ENCODE assay signal across 25 cellular contexts in genomic region chr2:9406529-9407362, GRCh38. TPM values are rescaled to one million over a fixed set of nuclear protein-coding genes. Genes with fewer than 3 reads are reported as not detected.
A peak's percentile ranks its signal among the peaks of the same experiment; 100 is the strongest.
DNase-seq lines count a peak whose midpoint lies in the region; ATAC-seq and TF ChIP-seq lines count a peak whose summit lies in the region.
"Had no signal": no experiment of that assay in that cellular context is flagged by ENCODE, and none has a peak within 500 bp of the region (broad histone marks: within the 10 kb centered on the region; RNA-seq: fewer than 3 reads in every experiment).

No MANE protein-coding gene starts in this region.

- no peak for DNase-seq in activated CD8-positive, alpha-beta memory T cell treated with anti-CD3 and anti-CD28 coated beads, Interleukin-2, amount 10 ng/mL, durations not matched to agents 7 days and 5 days
- DNase-seq in activated CD8-positive, alpha-beta memory T cell treated with anti-CD3 and anti-CD28 coated beads, Interleukin-2, amount 50 U/mL, for 48 hours, result no peak
- peak in 1 of 2 donors; percentile 24 for DNase-seq in ascending aorta (ENCODE audit: low spot score in 2 of 2)
- DNase-seq in left lobe of liver (ENCODE audit: low spot score), result peak; percentile 16
- DNase-seq in adrenal gland, result no peak
- no peak for DNase-seq in T-helper 1 cell
- DNase-seq in NCI-H774 (lab: John Stamatoyannopoulos, UW), result no peak
- DNase-seq: activated CD4-positive, alpha-beta T cell treated with anti-CD3 and anti-CD28 coated beads for 36 hours; activated CD8-positive, alpha-beta memory T cell treated with anti-CD3 and anti-CD28 coated beads for 24 hours; activated T-cell treated with anti-CD3 and anti-CD28 coated beads, Interleukin-2, amount 50 U/mL, for 72 hours; DMS53; effector memory CD4-positive, alpha-beta T cell; GDM1; H9; heart left ventricle; left cardiac atrium; midbrain; MM.1S; NCI-H1436; small intestine; thyroid gland had no signal

- no peaks in the 10 kb centered on the region for H3K9me3 Mint-ChIP-seq in activated CD8-positive, alpha-beta memory T cell treated with anti-CD3 and anti-CD28 coated beads, Interleukin-2, amount 10 ng/mL, durations not matched to agents 7 days and 5 days (ENCODE audit: low read depth)
- H3K9me3 Mint-ChIP-seq: activated T-cell treated with anti-CD3 and anti-CD28 coated beads, Interleukin-2, amount 50 U/mL, for 72 hours; H9; stimulated activated memory B cell treated with anti-CD40 and anti-IgM and Interleukin-4, amounts not matched to agents 10 μg/mL and 1 μg/mL and 100 μg/mL, for 72 hours had no signal

- H3K36me3 ChIP-seq in ascending aorta (peaks cover 49 to 57% of the 10 kb centered on the region in 2 donors), stomach smooth muscle (ENCODE audit: control insufficient read depth in 2 of 2, insufficient read depth in 2 of 2, low read length in 2 of 2) (peaks cover 12 to 15% of the 10 kb centered on the region in 2 donors), adrenal gland (replicated peaks in 1 of 2) (peaks cover 0 to 26% of the 10 kb centered on the region in 2 donors)

- intact Hi-C loops in ascending aorta (cut with DNase I) (no loop called here), adrenal gland (cut with DNase I) (no loop called here)

- no peak overlapping the region for H3K4me3 Mint-ChIP-seq in activated CD8-positive, alpha-beta memory T cell treated with anti-CD3 and anti-CD28 coated beads, Interleukin-2, amount 10 ng/mL, durations not matched to agents 7 days and 5 days
- H3K4me3 Mint-ChIP-seq: activated CD4-positive, alpha-beta T cell treated with anti-CD3 and anti-CD28 coated beads for 36 hours; activated naive CD8-positive, alpha-beta T cell; activated T-cell treated with anti-CD3 and anti-CD28 coated beads, Interleukin-2, amount 50 U/mL, for 72 hours; H9; stimulated activated memory B cell treated with anti-CD40 and anti-IgM and Interleukin-4, amounts not matched to agents 10 μg/mL and 1 μg/mL and 100 μg/mL, for 72 hours had no signal

- no peaks in the 10 kb centered on the region for H3K27me3 ChIP-seq in ascending aorta
- no peaks in the 10 kb centered on the region for H3K27me3 ChIP-seq in stomach smooth muscle (ENCODE audit: control insufficient read depth in 1 of 2, insufficient read depth in 2 of 2, low read length in 2 of 2)
- no peaks in the 10 kb centered on the region for H3K27me3 ChIP-seq in adrenal gland
- H3K27me3 ChIP-seq: heart left ventricle, thyroid gland had no signal

- H3K4me1 ChIP-seq in ascending aorta, result no peaks in the 10 kb centered on the region
- H3K4me1 ChIP-seq in stomach smooth muscle (ENCODE audit: control insufficient read depth, insufficient read depth, low read length), result peaks cover 18% of the 10 kb centered on the region
- H3K4me1 ChIP-seq in adrenal gland (replicated peaks in 1 of 2), result peaks cover 0 to 11% of the 10 kb centered on the region in 2 donors

- H3K27ac Mint-ChIP-seq in activated CD8-positive, alpha-beta memory T cell treated with anti-CD3 and anti-CD28 coated beads, Interleukin-2, amount 10 ng/mL, durations not matched to agents 7 days and 5 days, result peak overlapping the region; percentile 7
- H3K27ac Mint-ChIP-seq: activated CD4-positive, alpha-beta T cell treated with anti-CD3 and anti-CD28 coated beads for 36 hours; activated naive CD8-positive, alpha-beta T cell; activated T-cell treated with anti-CD3 and anti-CD28 coated beads, Interleukin-2, amount 50 U/mL, for 72 hours; stimulated activated memory B cell treated with anti-CD40 and anti-IgM and Interleukin-4, amounts not matched to agents 10 μg/mL and 1 μg/mL and 100 μg/mL, for 72 hours had no signal

- H3K4me1 Mint-ChIP-seq in activated CD8-positive, alpha-beta memory T cell treated with anti-CD3 and anti-CD28 coated beads, Interleukin-2, amount 10 ng/mL, durations not matched to agents 7 days and 5 days, result peaks cover 5% of the 10 kb centered on the region
- H3K4me1 Mint-ChIP-seq: activated CD4-positive, alpha-beta T cell treated with anti-CD3 and anti-CD28 coated beads for 36 hours; H9 had no signal

- CTCF ChIA-PET in activated CD8-positive, alpha-beta memory T cell treated with anti-CD3 and anti-CD28 coated beads, Interleukin-2, amount 10 ng/mL, durations not matched to agents 7 days and 5 days (lab: Charles Lee), result no interaction called here

- no peaks in the 10 kb centered on the region for H3K9me3 ChIP-seq in ascending aorta
- H3K9me3 ChIP-seq in stomach smooth muscle (ENCODE audit: control insufficient read depth in 2 of 2, low read length in 2 of 2), result no peaks in the 10 kb centered on the region
- H3K9me3 ChIP-seq in adrenal gland (replicated peaks in 1 of 3), result no peaks in the 10 kb centered on the region
- H3K9me3 ChIP-seq: heart left ventricle, thyroid gland had no signal

- no peak overlapping the region for H3K4me3 ChIP-seq in ascending aorta
- H3K4me3 ChIP-seq in stomach smooth muscle (ENCODE audit: low read length in 2 of 2), result no peak overlapping the region
- H3K4me3 ChIP-seq in adrenal gland, result no peak overlapping the region
- H3K4me3 ChIP-seq: heart left ventricle, thyroid gland had no signal

- WGBS in adrenal gland, 4 donors, result 70 to 77% (median 76%) methylated on average over 13 of the region's 13 CpGs

- H3K9ac ChIP-seq in stomach smooth muscle (ENCODE audit: low read length in 2 of 2), result peak overlapping the region in 1 of 2 donors; percentile 51

- peaks cover 22% of the 10 kb centered on the region for H3K36me3 Mint-ChIP-seq in activated CD8-positive, alpha-beta memory T cell treated with anti-CD3 and anti-CD28 coated beads, Interleukin-2, amount 10 ng/mL, durations not matched to agents 7 days and 5 days

- H3K27ac ChIP-seq in ascending aorta (peak overlapping the region; percentile 12 to 33), stomach smooth muscle (ENCODE audit: low read length) (peak overlapping the region; percentile 69), adrenal gland (no peak overlapping the region)
- H3K27ac ChIP-seq: 22Rv1, thyroid gland had no signal

- TF ChIP-seq CTCF in ascending aorta (IDR thresholded peaks at IDR 0.05) (no peak), adrenal gland (IDR thresholded peaks at IDR 0.05) (no peak)

- no peak for ATAC-seq in activated CD8-positive, alpha-beta memory T cell treated with anti-CD3 and anti-CD28 coated beads, Interleukin-2, amount 10 ng/mL, durations not matched to agents 7 days and 5 days
- ATAC-seq in left lobe of liver, result no peak
- ATAC-seq: activated CD4-positive, alpha-beta T cell treated with anti-CD3 and anti-CD28 coated beads for 36 hours; activated T-cell treated with anti-CD3 and anti-CD28 coated beads, Interleukin-2, amount 50 U/mL, for 72 hours; stimulated activated memory B cell treated with anti-CD40 and anti-IgM and Interleukin-4, amounts not matched to agents 10 μg/mL and 1 μg/mL and 100 μg/mL, for 72 hours had no signal

- no peak for TF ChIP-seq POLR2A in adrenal gland (IDR thresholded peaks at IDR 0.05)

- H3K27me3 Mint-ChIP-seq in activated CD8-positive, alpha-beta memory T cell treated with anti-CD3 and anti-CD28 coated beads, Interleukin-2, amount 10 ng/mL, durations not matched to agents 7 days and 5 days, result no peaks in the 10 kb centered on the region
- H3K27me3 Mint-ChIP-seq: activated CD4-positive, alpha-beta T cell treated with anti-CD3 and anti-CD28 coated beads for 36 hours; activated naive CD8-positive, alpha-beta T cell; stimulated activated memory B cell treated with anti-CD40 and anti-IgM and Interleukin-4, amounts not matched to agents 10 μg/mL and 1 μg/mL and 100 μg/mL, for 72 hours had no signal

RNA-seq across cellular contexts. Expression of gene ITGB1BP1, which starts 16.6 kb away (rescaled TPM):
- 100 to 1,000 TPM; 137 to 164 TPM for total RNA-seq in activated CD8-positive, alpha-beta memory T cell treated with anti-CD3 and anti-CD28 coated beads, Interleukin-2, amount 10 ng/mL, durations not matched to agents 7 days and 5 days
- total RNA-seq in ascending aorta (25.4 TPM), left lobe of liver (28.6 TPM), adrenal gland (100 to 1,000 TPM in 1 of 8 donors, 10 to 100 TPM in 7; 35.7 to 103 (median 59.0) TPM)
- 100 to 1,000 TPM in 2 of 3 donors, 10 to 100 TPM in 1; 87.7 to 109 (median 108) TPM for polyA plus RNA-seq in adrenal gland

RNA-seq across cellular contexts. Expression of gene CPSF3, which starts 16.7 kb away (rescaled TPM):
- total RNA-seq in activated CD8-positive, alpha-beta memory T cell treated with anti-CD3 and anti-CD28 coated beads, Interleukin-2, amount 10 ng/mL, durations not matched to agents 7 days and 5 days, result 10 to 100 TPM; 57.9 to 64.6 TPM
- 5.3 TPM for total RNA-seq in ascending aorta
- 12.0 TPM for total RNA-seq in left lobe of liver
- 10 to 100 TPM; 22.3 to 38.1 (median 32.5) TPM for total RNA-seq in adrenal gland
- 10 to 100 TPM; 20.9 to 37.8 (median 22.8) TPM for polyA plus RNA-seq in adrenal gland

Comparison
In these comparisons a context has a peak if more than half of its experiments do, and no peak if none do; other contexts are left out.
1. H3K27ac ChIP-seq: peak in ascending aorta (2 of 2) and stomach smooth muscle (single experiment); none in adrenal gland (0 of 5).